9 cellular contexts compared by ENCODE assay signal in the genomic region with DNA sequence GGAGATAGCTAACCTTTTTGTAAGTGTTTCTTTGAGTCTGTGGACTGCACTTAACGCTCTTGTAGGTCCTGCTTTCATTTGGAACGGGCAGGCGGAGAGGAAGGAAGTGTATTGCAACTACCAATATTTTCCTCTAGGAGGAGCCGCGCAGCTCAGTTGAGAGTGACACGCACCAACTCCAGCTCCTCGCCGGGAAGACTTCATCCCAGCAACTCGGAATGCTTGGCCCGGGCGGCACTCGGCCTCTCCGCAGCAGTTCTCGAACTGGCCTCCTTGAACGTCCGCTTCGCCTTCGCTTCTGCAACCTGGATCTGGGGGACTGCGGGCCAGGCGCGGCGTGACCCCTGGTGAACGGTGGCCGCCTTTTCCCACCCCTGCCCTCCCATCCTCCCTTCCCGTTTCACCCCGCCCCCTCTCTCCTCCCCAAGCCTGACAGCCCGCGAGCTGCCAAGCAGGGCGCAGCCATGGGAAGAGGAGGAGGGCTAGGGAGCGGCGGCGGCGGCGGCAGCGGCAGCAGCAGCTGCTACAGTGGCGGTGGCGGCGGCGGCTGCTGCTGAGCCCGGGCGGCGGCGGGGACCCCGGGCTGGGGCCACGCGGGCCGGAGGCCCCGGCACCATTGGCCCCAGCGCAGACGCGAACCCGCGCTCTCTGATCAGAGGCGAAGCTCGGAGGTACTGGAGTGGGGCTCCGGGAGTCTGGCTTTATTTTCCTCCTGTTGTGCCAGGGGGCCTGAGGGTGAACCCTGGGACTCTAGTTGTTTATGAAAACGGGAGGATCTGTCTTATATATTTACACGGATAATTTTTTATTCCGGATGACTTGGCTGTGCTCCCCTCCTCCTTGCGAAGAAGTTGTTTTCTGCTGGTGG. TPM values are rescaled to one million over a fixed set of nuclear protein-coding genes. Genes with fewer than 3 reads are reported as not detected.
A peak's percentile ranks its signal among the peaks of the same experiment; 100 is the strongest.
DNase-seq lines count a peak whose midpoint lies in the region; ATAC-seq and TF ChIP-seq lines count a peak whose summit lies in the region.
"Had no signal": no experiment of that assay in that cellular context is flagged by ENCODE, and none has a peak within 500 bp of the region (broad histone marks: within the 10 kb centered on the region; RNA-seq: fewer than 3 reads in every experiment).

Gene GHR, plus strand, starts transcription at position 155 of the 868 bp plus-strand sequence. CDS start 142,436 bp downstream, outside the sequence.

- DNase-seq in GM04503 (ENCODE audit: low read depth), result peak; percentile 55
- DNase-seq in SK-N-DZ (ENCODE audit: low spot score), result peak; percentile 84
- DNase-seq in ecto neural progenitor cell (ENCODE audit: low spot score), result peak; percentile 91
- peak; percentile 97 for DNase-seq in left kidney (ENCODE audit: low read depth, low spot score)
- peak; percentile 3 to 49 for DNase-seq in stimulated activated effector memory CD8-positive, alpha-beta T cell treated with anti-CD3 and anti-CD28 coated beads, Interleukin-12 subunit alpha, Interleukin-12 subunit beta, amount 100 ng/mL, for 72 hours (ENCODE audit: low spot score in 2 of 2)
- DNase-seq in GF-D8 (lab: John Stamatoyannopoulos, UW), result no peak

- peak; percentile 73 for TF ChIP-seq CTCF in LNCAP (IDR thresholded peaks at IDR 0.05)

- H3K9me3 Mint-ChIP-seq in stimulated activated effector memory CD8-positive, alpha-beta T cell treated with anti-CD3 and anti-CD28 coated beads, Interleukin-12 subunit alpha, Interleukin-12 subunit beta, amount 100 ng/mL, for 72 hours, result no peaks in the 10 kb centered on the region
- H3K9me3 Mint-ChIP-seq: dendritic cell treated with granulocyte-macrophage colony-stimulating factor and Interleukin-4, amounts not matched to agents 40 ng/mL and 50 ng/mL, for 4 days had no signal

- H3K4me3 Mint-ChIP-seq in stimulated activated effector memory CD8-positive, alpha-beta T cell treated with anti-CD3 and anti-CD28 coated beads, Interleukin-12 subunit alpha, Interleukin-12 subunit beta, amount 100 ng/mL, for 72 hours, result no peak within 1 kb of the TSS
- H3K4me3 Mint-ChIP-seq: dendritic cell treated with granulocyte-macrophage colony-stimulating factor and Interleukin-4, amounts not matched to agents 40 ng/mL and 50 ng/mL, for 4 days had no signal

- H3K36me3 Mint-ChIP-seq in stimulated activated effector memory CD8-positive, alpha-beta T cell treated with anti-CD3 and anti-CD28 coated beads, Interleukin-12 subunit alpha, Interleukin-12 subunit beta, amount 100 ng/mL, for 72 hours, result no peaks in the 10 kb centered on the region

- ATAC-seq in GM21723 (IDR thresholded peaks at IDR 0.05; ENCODE audit: unreplicated experiment), result peak; percentile 91
- peak; percentile 59 for ATAC-seq in stimulated activated effector memory CD8-positive, alpha-beta T cell treated with anti-CD3 and anti-CD28 coated beads, Interleukin-12 subunit alpha, Interleukin-12 subunit beta, amount 100 ng/mL, for 72 hours

- no peak within 1 kb of the TSS for H3K27ac Mint-ChIP-seq in stimulated activated effector memory CD8-positive, alpha-beta T cell treated with anti-CD3 and anti-CD28 coated beads, Interleukin-12 subunit alpha, Interleukin-12 subunit beta, amount 100 ng/mL, for 72 hours
- H3K27ac Mint-ChIP-seq: dendritic cell treated with granulocyte-macrophage colony-stimulating factor and Interleukin-4, amounts not matched to agents 40 ng/mL and 50 ng/mL, for 4 days had no signal

- no peaks in the 10 kb centered on the region for H3K4me1 Mint-ChIP-seq in stimulated activated effector memory CD8-positive, alpha-beta T cell treated with anti-CD3 and anti-CD28 coated beads, Interleukin-12 subunit alpha, Interleukin-12 subunit beta, amount 100 ng/mL, for 72 hours

RNA-seq across cellular contexts. Expression of gene GHR, which starts in this region (rescaled TPM):
- polyA plus RNA-seq in SK-N-DZ (2014; cell fraction: cytosol; rRNA removed), result 0.06 TPM in 1 of 2 replicates, not detected in the other
- polyA plus RNA-seq in SK-N-DZ (2014; cell fraction: nucleus; rRNA removed), result not detected in 2 replicates
